Comparison of ENCODE assay signal across 14 cellular contexts in the genomic region with DNA sequence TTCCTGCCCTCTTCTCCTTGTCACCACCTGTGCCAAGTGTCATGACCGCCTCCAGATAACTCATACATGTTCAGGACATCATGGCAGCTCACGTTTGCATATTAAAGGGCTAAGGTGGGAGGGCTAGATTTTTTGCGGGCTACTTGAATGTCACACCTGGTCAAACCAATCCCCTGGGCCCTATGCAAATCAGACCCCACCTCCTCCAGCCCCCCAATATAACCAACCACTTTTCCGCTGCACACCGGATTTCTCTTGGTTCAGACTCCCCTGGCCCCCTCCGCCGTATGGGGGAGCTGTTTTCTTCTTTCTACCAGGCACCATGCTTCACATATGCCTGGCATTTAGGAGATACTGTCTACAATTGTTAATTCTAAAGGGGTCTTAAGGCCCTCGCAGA. TPM values are rescaled to one million over a fixed set of nuclear protein-coding genes. Genes with fewer than 3 reads are reported as not detected.
DNase-seq lines count a peak whose midpoint lies in the region; ATAC-seq, FAIRE-seq and TF ChIP-seq lines count a peak whose summit lies in the region.
"Had no signal": no experiment of that assay in that cellular context is flagged by ENCODE, and none has a peak within 500 bp of the region (broad histone marks: within the 10 kb centered on the region; RNA-seq: fewer than 3 reads in every experiment).

No MANE protein-coding gene starts in this region.

- H3K79me2 ChIP-seq in endothelial cell of umbilical vein (ENCODE audit: control insufficient read depth, insufficient read depth, low read length): no peaks in the 10 kb centered on the region

- peak overlapping the region; percentile 88 for H3K27ac ChIP-seq in HUES48 (ENCODE audit: low read depth, low read length)
- no peak overlapping the region for H3K27ac ChIP-seq in endothelial cell of umbilical vein (ENCODE audit: insufficient read depth, low read depth, low read length)
- H3K27ac ChIP-seq: coronary artery, esophagus squamous epithelium, SJCRH30 had no signal

- H3K9me3 ChIP-seq in HUES48 (ENCODE audit: control insufficient read depth, insufficient read depth, low read length): no peaks in the 10 kb centered on the region
- H3K9me3 ChIP-seq in endothelial cell of umbilical vein (replicated peaks; ENCODE audit: control insufficient read depth, insufficient read depth, low read length): no peaks in the 10 kb centered on the region
- H3K9me3 ChIP-seq: esophagus squamous epithelium, SJCRH30 had no signal

- H3K36me3 Mint-ChIP-seq in effector memory CD8-positive, alpha-beta T cell (ENCODE audit: insufficient read depth): no peaks in the 10 kb centered on the region
- H3K36me3 Mint-ChIP-seq: CD4-positive, CD25-positive, alpha-beta regulatory T cell had no signal

- no peaks in the 10 kb centered on the region for H4K20me1 ChIP-seq in endothelial cell of umbilical vein (replicated peaks; ENCODE audit: control insufficient read depth, extremely low read depth, insufficient read depth, low read length)

- H3K27me3 ChIP-seq in HUES48 (ENCODE audit: control insufficient read depth, insufficient read depth, low read length) (no peaks in the 10 kb centered on the region), endothelial cell of umbilical vein (ENCODE audit: control insufficient read depth in 2 of 2, insufficient read depth in 2 of 2, low read length in 2 of 2) (no peaks in the 10 kb centered on the region)
- H3K27me3 ChIP-seq: esophagus squamous epithelium, SJCRH30 had no signal

- DNase-seq in endothelial cell of umbilical vein (ENCODE audit: low read depth, low spot score): no peak
- no peak for DNase-seq in retinal pigment epithelial cell (ENCODE audit: low read depth)
- DNase-seq in effector memory CD8-positive, alpha-beta T cell: no peak
- no peak for DNase-seq in D721Med (ENCODE audit: insufficient read length, low spot score)
- DNase-seq: activated CD4-positive, alpha-beta T cell treated with anti-CD3 and anti-CD28 coated beads, Interleukin-2, amount 50 U/mL, for 48 hours; aorta; CD4-positive, CD25-positive, alpha-beta regulatory T cell; esophagus squamous epithelium; mesendoderm; nucleus accumbens; small intestine had no signal

- BruUV-seq in endothelial cell of umbilical vein (replicated peaks; lab: Mats Ljungman, UMichigan): no TSS peak

- CTCF ChIA-PET in endothelial cell of umbilical vein (lab: Charles Lee): interaction anchor here (0.9 to 2.0 kb wide), 9 partner anchors 11 to 650 kb away, joined by 3 to 5 read pairs (median 3); a partner anchor contains a TSS

- intact Hi-C loops in endothelial cell of umbilical vein (cut with micrococcal nuclease): no loop called here

- ATAC-seq in effector memory CD8-positive, alpha-beta T cell (replicated peaks): no peak

- dilution Hi-C loops in endothelial cell of umbilical vein (cut with MboI; ENCODE audit: extremely low pct_ligation_motif_present, low sequenced_read_pairs): no loop called here

- H3K27me3 Mint-ChIP-seq in effector memory CD8-positive, alpha-beta T cell: no peaks in the 10 kb centered on the region

- H3K4me3 ChIP-seq in HUES48 (ENCODE audit: low read depth, low read length) (0 out of 2 replicates have a peak overlapping the region, but pooled peaks have one; percentile 5), endothelial cell of umbilical vein (replicated peaks in 1 of 3; ENCODE audit: insufficient read depth in 1 of 3, low read depth in 1 of 3, low read length in 3 of 3) (no peak overlapping the region), retinal pigment epithelial cell (ENCODE audit: low read length) (no peak overlapping the region)
- H3K4me3 ChIP-seq: coronary artery, esophagus squamous epithelium, SJCRH30 had no signal

- peaks cover 3 to 13% of the 10 kb centered on the region in 2 donors for H3K4me1 Mint-ChIP-seq in effector memory CD8-positive, alpha-beta T cell (ENCODE audit: low read depth in 2 of 2)

- no peak overlapping the region for H3K4me2 ChIP-seq in endothelial cell of umbilical vein (ENCODE audit: insufficient read depth, low read length)

- H3K4me1 ChIP-seq in HUES48 (ENCODE audit: control insufficient read depth, insufficient read depth, low read length): peaks cover 15% of the 10 kb centered on the region
- peaks cover 16% of the 10 kb centered on the region for H3K4me1 ChIP-seq in endothelial cell of umbilical vein (ENCODE audit: control insufficient read depth, extremely low read depth, insufficient read depth, low read length)

- no peak for TF ChIP-seq POLR2A in endothelial cell of umbilical vein (IDR thresholded peaks at IDR 0.05; ENCODE audit: low read depth, low read length)

- H3K4me3 Mint-ChIP-seq in effector memory CD8-positive, alpha-beta T cell: no peak overlapping the region
- H3K4me3 Mint-ChIP-seq: CD4-positive, CD25-positive, alpha-beta regulatory T cell had no signal

- H2AFZ ChIP-seq in endothelial cell of umbilical vein (ENCODE audit: low read depth, low read length): peak overlapping the region; percentile 88

- H3K9me3 Mint-ChIP-seq in effector memory CD8-positive, alpha-beta T cell: no peaks in the 10 kb centered on the region
- H3K9me3 Mint-ChIP-seq: CD4-positive, CD25-positive, alpha-beta regulatory T cell had no signal

- H3K36me3 ChIP-seq in HUES48 (ENCODE audit: control insufficient read depth, insufficient read depth, low read length): no peaks in the 10 kb centered on the region
- H3K36me3 ChIP-seq in endothelial cell of umbilical vein (ENCODE audit: control insufficient read depth in 2 of 2, extremely low read depth in 1 of 2, insufficient read depth in 2 of 2, low read length in 2 of 2): no peaks in the 10 kb centered on the region
- H3K36me3 ChIP-seq: esophagus squamous epithelium, SJCRH30 had no signal

- H3K9me1 ChIP-seq in endothelial cell of umbilical vein (replicated peaks; ENCODE audit: control insufficient read depth, extremely low read depth, insufficient read depth, low read length): no peaks in the 10 kb centered on the region

- POLR2A ChIA-PET in endothelial cell of umbilical vein (lab: Charles Lee): no interaction called here

- TF ChIP-seq CTCF in endothelial cell of umbilical vein (IDR thresholded peaks at IDR 0.05; ENCODE audit: extremely low read depth in 1 of 2, insufficient read depth in 1 of 2, low read depth in 1 of 2, low read length in 2 of 2) (no peak), retinal pigment epithelial cell (conservative IDR thresholded peaks at IDR 0.05; ENCODE audit: low read depth, low read length) (peak; percentile 22), D721Med (IDR thresholded peaks at IDR 0.05; ENCODE audit: insufficient read depth, missing control alignments) (no peak)

- no peak overlapping the region for H3K27ac Mint-ChIP-seq in effector memory CD8-positive, alpha-beta T cell
- H3K27ac Mint-ChIP-seq: CD4-positive, CD25-positive, alpha-beta regulatory T cell had no signal

- H3K9ac ChIP-seq in HUES48 (ENCODE audit: low read depth, low read length) (no peak overlapping the region), endothelial cell of umbilical vein (replicated peaks; ENCODE audit: extremely low read depth, insufficient read depth, low read length) (no peak overlapping the region)

- FAIRE-seq in endothelial cell of umbilical vein (lab: Jason Lieb, UNC): no peak
- FAIRE-seq in D721Med (lab: Jason Lieb, UNC): no peak
- FAIRE-seq: small intestine had no signal

TF ChIP-seq in endothelial cell of umbilical vein, 7 proteins besides CTCF, POLR2A, EP300 and RAD21:
- TF ChIP-seq MYC (IDR thresholded peaks at IDR 0.05; ENCODE audit: low read depth, low read length) (no peak), GATA2 (IDR thresholded peaks at IDR 0.05; ENCODE audit: insufficient read depth, insufficient read length, low read depth, low read length) (no peak), JUN (IDR thresholded peaks at IDR 0.05; ENCODE audit: borderline replicate concordance, insufficient read depth, insufficient read length, low read depth) (no peak), EZH2 (IDR thresholded peaks at IDR 0.05; ENCODE audit: borderline replicate concordance, low read depth, low read length, severe bottlenecking) (no peak), FOS (IDR thresholded peaks at IDR 0.05; ENCODE audit: borderline replicate concordance, insufficient read depth, low read length) (no peak), POLR2AphosphoS5 (IDR thresholded peaks at IDR 0.05; ENCODE audit: insufficient read depth, low read depth, low read length) (no peak)
- TF ChIP-seq, protein P1, sequence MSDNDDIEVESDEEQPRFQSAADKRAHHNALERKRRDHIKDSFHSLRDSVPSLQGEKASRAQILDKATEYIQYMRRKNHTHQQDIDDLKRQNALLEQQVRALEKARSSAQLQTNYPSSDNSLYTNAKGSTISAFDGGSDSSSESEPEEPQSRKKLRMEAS (IDR thresholded peaks at IDR 0.05; ENCODE audit: insufficient read depth, insufficient read length): no peak
TF ChIP-seq in endothelial cell of umbilical vein: peak in this region for 0.

RNA-seq across cellular contexts. Expression of a gene that starts 12.6 kb away (rescaled TPM):
- 0.30 and 0.80 TPM in 2 replicates for total RNA-seq in endothelial cell of umbilical vein
- polyA plus RNA-seq in endothelial cell of umbilical vein: 0.27 and 0.30 TPM in 2 replicates
- polyA plus RNA-seq in endothelial cell of umbilical vein (2011; cell fraction: cytosol; rRNA removed): 0.08 and 0.18 TPM in 2 replicates
- polyA plus RNA-seq in endothelial cell of umbilical vein (2011; cell fraction: nucleus; rRNA removed): 0.82 and 1.1 TPM in 2 replicates
- polyA plus RNA-seq in endothelial cell of umbilical vein (2012): 0.09 TPM in 1 of 2 replicates, not detected in the other
- 0.19 and 0.57 TPM in 2 replicates for polyA minus RNA-seq in endothelial cell of umbilical vein
- polyA minus RNA-seq in endothelial cell of umbilical vein (2011; cell fraction: cytosol; rRNA and poly(A)+ RNA removed): not detected
- 0.58 and 1.5 TPM in 2 replicates for polyA minus RNA-seq in endothelial cell of umbilical vein (2011; cell fraction: nucleus; rRNA and poly(A)+ RNA removed)
- polyA plus RNA-seq: CD4-positive, CD25-positive, alpha-beta regulatory T cell had no signal

RNA-seq across cellular contexts. Expression of a gene that starts 47.2 kb away (rescaled TPM):
- 116 and 129 TPM in 2 replicates for total RNA-seq in endothelial cell of umbilical vein
- 138 and 164 TPM in 2 replicates for polyA plus RNA-seq in endothelial cell of umbilical vein
- polyA plus RNA-seq in endothelial cell of umbilical vein (2011; cell fraction: cytosol; rRNA removed): 133 and 145 TPM in 2 replicates
- polyA plus RNA-seq in endothelial cell of umbilical vein (2011; cell fraction: nucleus; rRNA removed): 86.5 and 91.9 TPM in 2 replicates
- 69.4 and 80.6 TPM in 2 replicates for polyA plus RNA-seq in endothelial cell of umbilical vein (2012)
- polyA minus RNA-seq in endothelial cell of umbilical vein: 190 and 209 TPM in 2 replicates
- polyA minus RNA-seq in endothelial cell of umbilical vein (2011; cell fraction: cytosol; rRNA and poly(A)+ RNA removed): 70.1 TPM
- polyA minus RNA-seq in endothelial cell of umbilical vein (2011; cell fraction: nucleus; rRNA and poly(A)+ RNA removed): 51.1 and 52.3 TPM in 2 replicates

RNA-seq across cellular contexts. Expression of a gene that starts 48.1 kb away (rescaled TPM):
- total RNA-seq in endothelial cell of umbilical vein: 113 and 121 TPM in 2 replicates
- 231 and 253 TPM in 2 replicates for polyA plus RNA-seq in endothelial cell of umbilical vein
- polyA plus RNA-seq in endothelial cell of umbilical vein (2011; cell fraction: cytosol; rRNA removed): 251 and 404 TPM in 2 replicates
- 113 and 131 TPM in 2 replicates for polyA plus RNA-seq in endothelial cell of umbilical vein (2011; cell fraction: nucleus; rRNA removed)
- 185 and 245 TPM in 2 replicates for polyA plus RNA-seq in endothelial cell of umbilical vein (2012)
- 332 and 339 TPM in 2 replicates for polyA minus RNA-seq in endothelial cell of umbilical vein
- 86.9 TPM for polyA minus RNA-seq in endothelial cell of umbilical vein (2011; cell fraction: cytosol; rRNA and poly(A)+ RNA removed)
- 56.2 and 67.4 TPM in 2 replicates for polyA minus RNA-seq in endothelial cell of umbilical vein (2011; cell fraction: nucleus; rRNA and poly(A)+ RNA removed)
